Comparison of ENCODE assay signal across 19 cellular contexts in the genomic region with DNA sequence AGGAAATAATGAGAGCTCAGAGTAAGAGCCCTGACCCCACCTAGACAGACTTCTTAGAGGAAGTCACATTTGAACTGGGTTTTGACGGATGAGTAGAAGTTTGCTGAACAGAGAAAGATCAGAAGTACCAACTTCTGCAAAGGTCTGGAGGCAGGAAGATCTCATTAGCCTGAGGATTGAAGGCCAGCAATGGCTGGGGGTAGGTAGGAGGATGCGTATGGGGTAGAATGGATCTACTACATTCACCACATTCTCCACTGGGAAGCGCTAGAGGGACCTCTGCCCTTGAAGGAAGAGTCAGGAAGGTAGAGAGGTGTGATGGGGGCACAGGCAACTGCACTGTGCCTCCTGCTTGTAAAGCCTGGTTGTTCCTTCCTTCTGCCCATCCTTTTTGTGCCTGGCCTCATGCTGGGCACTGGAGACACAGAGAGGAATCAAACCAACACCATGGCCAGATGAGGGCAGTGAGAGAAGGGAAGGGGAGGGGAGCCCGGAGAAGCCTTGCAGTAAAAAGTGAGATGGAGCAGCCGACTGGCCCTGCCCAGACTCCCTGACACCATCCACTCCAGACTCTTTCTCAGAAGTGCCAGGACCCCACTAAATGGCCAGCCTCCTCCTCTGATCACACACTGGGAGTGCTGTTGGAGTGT. TPM values are rescaled to one million over a fixed set of nuclear protein-coding genes. Genes with fewer than 3 reads are reported as not detected.
DNase-seq lines count a peak whose midpoint lies in the region; ATAC-seq and TF ChIP-seq lines count a peak whose summit lies in the region.
"Had no signal": no experiment of that assay in that cellular context is flagged by ENCODE, and none has a peak within 500 bp of the region (broad histone marks: within the 10 kb centered on the region; RNA-seq: fewer than 3 reads in every experiment).

No MANE protein-coding gene starts in this region.

- H3K36me3 Mint-ChIP-seq in activated naive CD8-positive, alpha-beta T cell treated with anti-CD3 and anti-CD28 coated beads, Interleukin-2, amount 10 ng/mL, durations not matched to agents 7 days and 5 days, result no peaks in the 10 kb centered on the region
- H3K36me3 Mint-ChIP-seq in activated naive CD8-positive, alpha-beta T cell treated with anti-CD3 and anti-CD28 coated beads for 36 hours, result no peaks in the 10 kb centered on the region
- H3K36me3 Mint-ChIP-seq: brain; stimulated activated naive B cell treated with anti-CD40 and anti-IgM and Interleukin-4, amounts not matched to agents 10 μg/mL and 1 μg/mL and 100 μg/mL, for 72 hours had no signal

- POLR2A ChIA-PET in activated naive CD8-positive, alpha-beta T cell treated with anti-CD3 and anti-CD28 coated beads, Interleukin-2, amount 10 ng/mL, durations not matched to agents 7 days and 5 days (lab: Charles Lee), result no interaction called here
- POLR2A ChIA-PET in Panc1 (lab: Charles Lee), result no interaction called here

- in situ Hi-C loops in Panc1 (cut with HindIII; ENCODE audit: low pct_unique_long_range_greater_than_20kb, low sequenced_read_pairs), result loop anchor here (25.0 kb wide), 1 partner anchor 233 kb away; no protein-coding TSS in a partner anchor

- peaks cover 3% of the 10 kb centered on the region; the same call in 1 of the 2 replicates for H3K4me1 ChIP-seq in Panc1 (ENCODE audit: control insufficient read depth, insufficient read depth, low read length)
- peaks cover 2% of the 10 kb centered on the region for H3K4me1 ChIP-seq in upper lobe of right lung
- H3K4me1 ChIP-seq in hepatocyte (ENCODE audit: insufficient read depth), result peaks cover 2% of the 10 kb centered on the region

- TF ChIP-seq CTCF in Panc1 (IDR thresholded peaks at IDR 0.05), result peak; percentile 58
- no peak for TF ChIP-seq CTCF in upper lobe of right lung (IDR thresholded peaks at IDR 0.05)
- no peak for TF ChIP-seq CTCF in hepatocyte (IDR thresholded peaks at IDR 0.05; ENCODE audit: poor library complexity)
- no peak for TF ChIP-seq CTCF in GM20000 (IDR thresholded peaks at IDR 0.05; ENCODE audit: extremely low read depth, missing control alignments)

- WGBS in hepatocyte (ENCODE audit: low lambda C conversion rate, missing lambda C conversion rate), result 72% methylated on average over 5 of the region's 5 CpGs

- H3K9me3 ChIP-seq in Panc1 (ENCODE audit: control insufficient read depth, insufficient read depth, low read depth, low read length) (no peaks in the 10 kb centered on the region), upper lobe of right lung (no peaks in the 10 kb centered on the region), hepatocyte (ENCODE audit: low read depth) (no peaks in the 10 kb centered on the region)

- H3K27ac Mint-ChIP-seq in activated naive CD8-positive, alpha-beta T cell treated with anti-CD3 and anti-CD28 coated beads, Interleukin-2, amount 10 ng/mL, durations not matched to agents 7 days and 5 days, result no peak overlapping the region
- H3K27ac Mint-ChIP-seq in activated naive CD8-positive, alpha-beta T cell treated with anti-CD3 and anti-CD28 coated beads for 36 hours, result no peak overlapping the region
- H3K27ac Mint-ChIP-seq: brain; stimulated activated naive B cell treated with anti-CD40 and anti-IgM and Interleukin-4, amounts not matched to agents 10 μg/mL and 1 μg/mL and 100 μg/mL, for 72 hours; T-helper 17 cell had no signal

- no peak overlapping the region for H3K4me3 ChIP-seq in Panc1 (ENCODE audit: low read depth in 2 of 2, low read length in 2 of 2)
- no peak overlapping the region for H3K4me3 ChIP-seq in upper lobe of right lung
- no peak overlapping the region for H3K4me3 ChIP-seq in hepatocyte
- H3K4me3 ChIP-seq: skin epidermis had no signal

- no peaks in the 10 kb centered on the region for H3K9me2 ChIP-seq in hepatocyte (replicated peaks; ENCODE audit: insufficient read depth)

- H3K36me3 ChIP-seq in Panc1 (ENCODE audit: control insufficient read depth, insufficient read depth, low read length) (no peaks in the 10 kb centered on the region), upper lobe of right lung (no peaks in the 10 kb centered on the region), hepatocyte (replicated peaks; ENCODE audit: insufficient read depth, low read depth) (no peaks in the 10 kb centered on the region)

- H3K79me2 ChIP-seq in hepatocyte, result no peaks in the 10 kb centered on the region

- H3K27me3 Mint-ChIP-seq in activated naive CD8-positive, alpha-beta T cell treated with anti-CD3 and anti-CD28 coated beads, Interleukin-2, amount 10 ng/mL, durations not matched to agents 7 days and 5 days, result peaks cover 32% of the 10 kb centered on the region
- H3K27me3 Mint-ChIP-seq in activated naive CD8-positive, alpha-beta T cell treated with anti-CD3 and anti-CD28 coated beads for 36 hours, result peaks cover 21% of the 10 kb centered on the region

- H2AFZ ChIP-seq in hepatocyte, result no peak overlapping the region

- peaks cover 5% of the 10 kb centered on the region for H3K4me1 Mint-ChIP-seq in activated naive CD8-positive, alpha-beta T cell treated with anti-CD3 and anti-CD28 coated beads, Interleukin-2, amount 10 ng/mL, durations not matched to agents 7 days and 5 days
- H3K4me1 Mint-ChIP-seq in activated naive CD8-positive, alpha-beta T cell treated with anti-CD3 and anti-CD28 coated beads for 36 hours, result peaks cover 4% of the 10 kb centered on the region

- intact Hi-C loops in Panc1 (cut with micrococcal nuclease; ENCODE audit: unreplicated experiment) (loop anchor here (10.0 kb wide), 1 partner anchor 321 kb away; no protein-coding TSS in a partner anchor), upper lobe of right lung (cut with DNase I) (loop anchor here (5.0 kb wide), 1 partner anchor 313 kb away; no protein-coding TSS in a partner anchor)

- CTCF ChIA-PET in Panc1 (lab: Charles Lee), result interaction anchor here (0.8 to 1.0 kb wide), 2 partner anchors 101 to 105 kb away, joined by 6 read pairs; no protein-coding TSS in a partner anchor

- H3K4me2 ChIP-seq in hepatocyte, result no peak overlapping the region

- H3K4me3 Mint-ChIP-seq in activated naive CD8-positive, alpha-beta T cell treated with anti-CD3 and anti-CD28 coated beads, Interleukin-2, amount 10 ng/mL, durations not matched to agents 7 days and 5 days, result no peak overlapping the region
- H3K4me3 Mint-ChIP-seq in activated naive CD8-positive, alpha-beta T cell treated with anti-CD3 and anti-CD28 coated beads for 36 hours, result no peak overlapping the region
- H3K4me3 Mint-ChIP-seq: brain; stimulated activated naive B cell treated with anti-CD40 and anti-IgM and Interleukin-4, amounts not matched to agents 10 μg/mL and 1 μg/mL and 100 μg/mL, for 72 hours; T-helper 17 cell had no signal

- H3K27ac ChIP-seq in Panc1 (ENCODE audit: low read length) (no peak overlapping the region), upper lobe of right lung (no peak overlapping the region), hepatocyte (no peak overlapping the region)
- H3K27ac ChIP-seq: skin epidermis had no signal

- peak; percentile 22 for DNase-seq in activated naive CD8-positive, alpha-beta T cell treated with anti-CD3 and anti-CD28 coated beads, Interleukin-2, amount 10 ng/mL, durations not matched to agents 7 days and 5 days
- DNase-seq in activated naive CD8-positive, alpha-beta T cell treated with anti-CD3 and anti-CD28 coated beads for 36 hours, result no peak
- DNase-seq in Panc1 (ENCODE audit: low read depth, low spot score) (no peak), iPS-NIHi11 (ENCODE audit: low spot score) (peak; percentile 41), upper lobe of right lung (peak; percentile 52), cerebellum (ENCODE audit: low spot score) (no peak), hepatocyte (ENCODE audit: low spot score) (no peak), GM20000 (ENCODE audit: low spot score) (no peak)
- DNase-seq: activated CD4-positive, alpha-beta T cell treated with anti-CD3 and anti-CD28 coated beads for 1 hour; activated naive CD4-positive, alpha-beta T cell treated with anti-CD3 and anti-CD28 coated beads, Interleukin-2, amount 50 U/mL, for 16 hours; hypothalamus; NCI-H1930; stimulated activated naive B cell treated with anti-CD40 and anti-IgM and Interleukin-4, amounts not matched to agents 10 μg/mL and 1 μg/mL and 100 μg/mL, for 72 hours; T-helper 17 cell had no signal

- H3K27me3 ChIP-seq in Panc1 (ENCODE audit: control insufficient read depth, insufficient read depth, low read length), result no peaks in the 10 kb centered on the region; the same call in 1 of the 2 replicates
- H3K27me3 ChIP-seq in upper lobe of right lung, result peaks cover 25% of the 10 kb centered on the region
- H3K27me3 ChIP-seq in hepatocyte, result peaks cover 38% of the 10 kb centered on the region

- no peaks in the 10 kb centered on the region for H4K20me1 ChIP-seq in hepatocyte (ENCODE audit: insufficient read depth, poor library complexity, severe bottlenecking)

- H3K9me3 Mint-ChIP-seq in activated naive CD8-positive, alpha-beta T cell treated with anti-CD3 and anti-CD28 coated beads, Interleukin-2, amount 10 ng/mL, durations not matched to agents 7 days and 5 days, result no peaks in the 10 kb centered on the region
- H3K9me3 Mint-ChIP-seq in activated naive CD8-positive, alpha-beta T cell treated with anti-CD3 and anti-CD28 coated beads for 36 hours, result no peaks in the 10 kb centered on the region
- H3K9me3 Mint-ChIP-seq: stimulated activated naive B cell treated with anti-CD40 and anti-IgM and Interleukin-4, amounts not matched to agents 10 μg/mL and 1 μg/mL and 100 μg/mL, for 72 hours had no signal

- BruUV-seq in Panc1 (replicated peaks; lab: Mats Ljungman, UMichigan), result no TSS peak

- no peak for ATAC-seq in activated naive CD8-positive, alpha-beta T cell treated with anti-CD3 and anti-CD28 coated beads, Interleukin-2, amount 10 ng/mL, durations not matched to agents 7 days and 5 days (ENCODE audit: low read depth)
- no peak for ATAC-seq in Panc1
- ATAC-seq in upper lobe of right lung, result no peak
- ATAC-seq: left lobe of liver; stimulated activated naive B cell treated with anti-CD40 and anti-IgM and Interleukin-4, amounts not matched to agents 10 μg/mL and 1 μg/mL and 100 μg/mL, for 72 hours; T-helper 17 cell had no signal

RNA-seq across cellular contexts. Expression of a gene that starts 4.9 kb away (rescaled TPM):
- under 1 TPM; 0.14 to 0.28 TPM for total RNA-seq in activated naive CD8-positive, alpha-beta T cell treated with anti-CD3 and anti-CD28 coated beads, Interleukin-2, amount 10 ng/mL, durations not matched to agents 7 days and 5 days
- under 1 TPM; 0.20 to 0.45 TPM for total RNA-seq in activated naive CD8-positive, alpha-beta T cell treated with anti-CD3 and anti-CD28 coated beads for 36 hours
- 0.54 TPM for total RNA-seq in Panc1 (2021; ENCODE audit: unreplicated experiment)
- 0.80 TPM for polyA plus RNA-seq in Panc1 (2012; ENCODE audit: insufficient read length)
- 0.64 TPM for total RNA-seq in upper lobe of right lung
- total RNA-seq in cerebellum, result 0.09 TPM
- 0.16 TPM in 1 of 2 replicates, not detected in the other for total RNA-seq in hepatocyte
- 0.12 and 0.64 TPM in 2 replicates for polyA plus RNA-seq in hepatocyte
- total RNA-seq: left lobe of liver, MCF 10A, osteocyte had no signal

Comparison
In these comparisons a context has a peak if more than half of its experiments do, and no peak if none do; other contexts are left out.
1. DNase-seq: peak in activated naive CD8-positive, alpha-beta T cell treated with anti-CD3 and anti-CD28 coated beads, Interleukin-2, amount 10 ng/mL, durations not matched to agents 7 days and 5 days (single experiment), iPS-NIHi11 (single experiment) and upper lobe of right lung (single experiment); none in activated naive CD8-positive, alpha-beta T cell treated with anti-CD3 and anti-CD28 coated beads for 36 hours (single experiment), Panc1 (single experiment), cerebellum (single experiment), hepatocyte (single experiment) and GM20000 (single experiment).